In the genomic region with DNA sequence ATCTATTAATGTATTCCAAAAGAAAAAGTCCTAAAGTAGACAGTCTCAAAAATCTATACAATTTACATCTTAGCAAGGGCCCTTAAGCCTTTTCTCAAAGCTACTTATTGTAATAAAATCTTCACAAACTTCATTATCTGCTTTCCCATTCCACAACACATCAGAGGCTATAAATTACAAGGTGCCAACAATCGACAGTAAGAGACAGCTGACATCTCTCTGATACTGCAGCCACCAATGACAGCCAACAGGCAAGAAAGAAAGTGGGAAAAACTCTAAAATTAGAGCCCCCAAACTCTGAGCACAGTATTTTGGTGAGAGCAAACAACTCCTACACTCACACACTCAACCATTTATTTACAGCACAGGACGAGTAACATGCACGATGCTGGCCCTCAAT, we compare ENCODE assay signal across 9 cellular contexts. TPM values are rescaled to one million over a fixed set of nuclear protein-coding genes. Genes with fewer than 3 reads are reported as not detected.
A peak's percentile ranks its signal among the peaks of the same experiment; 100 is the strongest.
DNase-seq lines count a peak whose midpoint lies in the region; ATAC-seq and TF ChIP-seq lines count a peak whose summit lies in the region.
"Had no signal": no experiment of that assay in that cellular context is flagged by ENCODE, and none has a peak within 500 bp of the region (broad histone marks: within the 10 kb centered on the region; RNA-seq: fewer than 3 reads in every experiment).

No MANE protein-coding gene starts in this region.

- H3K4me3 ChIP-seq in BE2C (ENCODE audit: low read depth, low read length) (peak overlapping the region; percentile 88), KMS-11 (IDR thresholded peaks at IDR 0.05; ENCODE audit: insufficient read depth, low read depth, low read length) (no peak overlapping the region), mammary epithelial cell (replicated peaks in 1 of 3; ENCODE audit: insufficient read depth in 1 of 3, low read depth in 2 of 3, low read length in 3 of 3) (no peak overlapping the region)

- no peaks in the 10 kb centered on the region for H3K9me3 Mint-ChIP-seq in natural killer cell

- H3K36me3 ChIP-seq in BE2C (peaks cover 10% of the 10 kb centered on the region), KMS-11 (ENCODE audit: insufficient read depth) (no peaks in the 10 kb centered on the region), mammary epithelial cell (ENCODE audit: insufficient read depth, low read length) (no peaks in the 10 kb centered on the region)

- H3K9ac ChIP-seq in KMS-11 (no peak overlapping the region; the same call in 1 of the 2 replicates), mammary epithelial cell (ENCODE audit: insufficient read depth, low read length) (peak overlapping the region; percentile 18)

- H3K4me1 ChIP-seq in BE2C (peaks cover 8% of the 10 kb centered on the region), KMS-11 (ENCODE audit: low read depth, poor library complexity, severe bottlenecking) (peaks cover 11% of the 10 kb centered on the region), mammary epithelial cell (ENCODE audit: insufficient read depth, low read length) (peaks cover 14% of the 10 kb centered on the region)

- BruUV-seq in mammary epithelial cell (replicated peaks; lab: Mats Ljungman, UMichigan), result no TSS peak

- dilution Hi-C loops in mammary epithelial cell (cut with HindIII; ENCODE audit: low sequenced_read_pairs), result no loop called here

- WGBS in mammary epithelial cell (ENCODE audit: low coverage, missing lambda C conversion rate), result 47% methylated on average over 3 of the region's 3 CpGs

- peak overlapping the region; percentile 90 for H3K4me3 Mint-ChIP-seq in natural killer cell

- H4K20me1 ChIP-seq in KMS-11 (ENCODE audit: insufficient read depth) (no peaks in the 10 kb centered on the region), mammary epithelial cell (ENCODE audit: insufficient read depth, low read length) (no peaks in the 10 kb centered on the region)

- H3K27me3 Mint-ChIP-seq in natural killer cell (ENCODE audit: low read depth in 2 of 2), result no peaks in the 10 kb centered on the region

- TF ChIP-seq CTCF in BE2C (IDR thresholded peaks at IDR 0.05; ENCODE audit: low read depth, low read length) (no peak), KMS-11 (conservative IDR thresholded peaks at IDR 0.05; ENCODE audit: low read depth, low read length) (no peak), mammary epithelial cell (conservative IDR thresholded peaks at IDR 0.05 in 1 of 2, IDR thresholded peaks at IDR 0.05 in 1 of 2; ENCODE audit: extremely low read depth in 1 of 2, insufficient read depth in 1 of 2, low read depth in 1 of 2, low read length in 2 of 2) (no peak), natural killer cell (IDR thresholded peaks at IDR 0.05) (no peak)

- in situ Hi-C loops in mammary epithelial cell (cut with MboI; ENCODE audit: low sequenced_read_pairs in 2 of 2), result no loop called here

- H3K27ac ChIP-seq in KMS-11, result no peak overlapping the region; the same call in 1 of the 2 replicates
- H3K27ac ChIP-seq in mammary epithelial cell (ENCODE audit: insufficient read depth, low read depth, low read length), result no peak overlapping the region

- DNase-seq in BE2C (no peak), mammary epithelial cell (no peak), natural killer cell (no peak), GF-D8 (lab: John Stamatoyannopoulos, UW) (no peak), kidney glomerular epithelial cell (lab: John Stamatoyannopoulos, UW) (no peak)
- no peak for DNase-seq in NK-92 treated with Interleukin-12 subunit alpha and Interleukin-12 subunit beta, amount 100 ng/mL, for 24 hours (lab: John Stamatoyannopoulos, UW)

- ATAC-seq in natural killer cell (no peak), HG02678 (IDR thresholded peaks at IDR 0.05; ENCODE audit: unreplicated experiment) (no peak)

- peaks cover 7% of the 10 kb centered on the region for H3K36me3 Mint-ChIP-seq in natural killer cell

- H3K4me1 Mint-ChIP-seq in natural killer cell, result peaks cover 25 to 30% of the 10 kb centered on the region in 2 donors

- H3K9me3 ChIP-seq in BE2C (no peaks in the 10 kb centered on the region), mammary epithelial cell (replicated peaks; ENCODE audit: insufficient read depth, low read length) (no peaks in the 10 kb centered on the region)

- H2AFZ ChIP-seq in KMS-11 (ENCODE audit: low read depth), result no peak overlapping the region
- H2AFZ ChIP-seq in mammary epithelial cell (ENCODE audit: low read depth, low read length), result no peak overlapping the region

- H3K4me2 ChIP-seq in KMS-11 (peak overlapping the region; percentile 48), mammary epithelial cell (ENCODE audit: insufficient read depth, low read depth, low read length) (peak overlapping the region; percentile 90)

- peak overlapping the region; percentile 88 to 95 for H3K27ac Mint-ChIP-seq in natural killer cell

- H3K79me2 ChIP-seq in KMS-11 (ENCODE audit: insufficient read depth, low read depth) (no peaks in the 10 kb centered on the region), mammary epithelial cell (ENCODE audit: insufficient read depth, low read length) (peaks cover 14% of the 10 kb centered on the region)

- H3K27me3 ChIP-seq in BE2C, result no peaks in the 10 kb centered on the region
- H3K27me3 ChIP-seq in KMS-11 (ENCODE audit: insufficient read depth, low read depth), result no peaks in the 10 kb centered on the region
- H3K27me3 ChIP-seq in mammary epithelial cell (ENCODE audit: insufficient read depth, low read length), result no peaks in the 10 kb centered on the region

- CTCF ChIA-PET in mammary epithelial cell (lab: Charles Lee; ENCODE audit: low non-redundant PET), result interaction anchor here (0.6 to 0.7 kb wide), 2 partner anchors 63 to 908 kb away, joined by 12 to 15 read pairs; no protein-coding TSS in a partner anchor

- intact Hi-C loops in mammary epithelial cell (cut with micrococcal nuclease) (no loop called here), natural killer cell (cut with micrococcal nuclease) (no loop called here)

RNA-seq across cellular contexts. Expression of gene ANGEL1, which starts 2.2 kb away (rescaled TPM):
- polyA plus RNA-seq in BE2C (2012; ENCODE audit: insufficient read depth, insufficient read length, low read depth), result 23.5 TPM
- 10 to 100 TPM; 12.0 to 18.2 TPM for total RNA-seq in mammary epithelial cell
- polyA plus RNA-seq in mammary epithelial cell, result 13.4 TPM
- polyA minus RNA-seq in mammary epithelial cell, result 11.0 TPM
- total RNA-seq in natural killer cell, result 10 to 100 TPM; 12.2 to 20.2 (median 17.2) TPM

RNA-seq across cellular contexts. Expression of gene LRRC74A, which starts 15.7 kb away (rescaled TPM):
- polyA plus RNA-seq in BE2C (2012; ENCODE audit: insufficient read depth, insufficient read length, low read depth), result not detected
- total RNA-seq in mammary epithelial cell (not detected), natural killer cell (not detected)
- polyA plus RNA-seq in mammary epithelial cell, result not detected
- not detected for polyA minus RNA-seq in mammary epithelial cell
- total RNA-seq: lung microvascular endothelial cell had no signal

RNA-seq across cellular contexts. Expression of gene VASH1, which starts 49.3 kb away (rescaled TPM):
- polyA plus RNA-seq in BE2C (2012; ENCODE audit: insufficient read depth, insufficient read length, low read depth), result 38.5 TPM
- total RNA-seq in mammary epithelial cell (1 to 10 TPM; 1.3 to 1.7 TPM), natural killer cell (10 to 100 TPM in 2 of 3 donors, 1 to 10 TPM in 1; 9.5 to 15.0 (median 13.5) TPM)
- 0.74 TPM for polyA plus RNA-seq in mammary epithelial cell
- 1.8 TPM for polyA minus RNA-seq in mammary epithelial cell
